In the genomic region with DNA sequence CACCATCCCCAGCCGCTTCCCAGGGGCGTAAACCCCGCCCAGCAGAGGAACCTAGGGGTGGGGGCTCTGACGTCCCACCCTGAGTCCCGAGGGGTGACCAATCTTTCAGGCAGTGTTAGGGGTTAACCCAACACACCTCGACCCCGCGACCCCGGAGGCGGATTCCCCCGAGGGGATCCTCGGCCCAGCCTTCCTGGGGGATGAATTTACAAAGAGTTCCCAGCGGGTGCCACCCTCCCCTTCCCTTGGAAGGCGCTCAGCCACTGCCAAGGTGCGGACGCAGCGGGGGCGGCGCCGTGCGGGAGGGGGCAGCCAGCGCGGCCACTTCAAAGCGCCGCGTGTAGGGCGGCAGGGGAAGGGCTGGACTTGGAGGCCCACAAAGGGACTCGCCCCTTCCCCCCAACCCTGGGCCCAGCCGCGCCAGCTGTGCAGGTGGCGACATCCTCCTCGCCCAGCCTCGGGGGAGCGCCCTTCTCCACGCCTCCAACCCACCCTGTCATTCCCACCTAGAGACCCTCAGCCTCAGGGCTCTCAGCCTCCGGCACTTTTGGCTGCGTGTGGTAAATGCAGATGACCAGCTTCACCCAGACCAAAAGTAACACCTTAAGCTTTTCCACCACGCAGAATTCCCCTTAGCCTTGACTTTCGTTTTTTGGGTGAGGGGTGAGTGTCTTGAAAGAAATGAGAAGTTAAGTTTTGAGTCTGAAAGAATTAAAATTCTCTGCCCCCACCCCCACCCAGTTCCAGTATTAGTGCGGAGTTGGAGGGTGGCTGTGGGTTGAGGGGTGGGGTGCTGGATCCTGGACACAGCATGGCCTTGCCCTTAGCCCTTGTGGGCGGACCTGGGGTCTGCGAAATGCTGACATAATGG, we compare ENCODE assay signal across 8 cellular contexts. TPM values are rescaled to one million over a fixed set of nuclear protein-coding genes. Genes with fewer than 3 reads are reported as not detected.
DNase-seq lines count a peak whose midpoint lies in the region; ATAC-seq and TF ChIP-seq lines count a peak whose summit lies in the region.

No MANE protein-coding gene starts in this region.

- no peaks in the 10 kb centered on the region for H3K79me2 ChIP-seq in SK-N-SH (ENCODE audit: insufficient read depth)

- TF ChIP-seq CTCF in A673 (conservative IDR thresholded peaks at IDR 0.05; ENCODE audit: low read depth, low read length) (no peak), SK-N-SH (IDR thresholded peaks at IDR 0.05) (no peak)

- peaks cover 1% of the 10 kb centered on the region for H3K36me3 Mint-ChIP-seq in activated naive CD4-positive, alpha-beta T cell treated with anti-CD3 and anti-CD28 coated beads for 36 hours (ENCODE audit: low read depth)

- H3K9me3 ChIP-seq in A673 (ENCODE audit: low read depth, low read length, poor library complexity, severe bottlenecking) (no peaks in the 10 kb centered on the region), iPS-18a (ENCODE audit: control insufficient read depth, low read depth, low read length) (no peaks in the 10 kb centered on the region), SK-N-SH (no peaks in the 10 kb centered on the region)

- no peaks in the 10 kb centered on the region for H3K27me3 Mint-ChIP-seq in activated naive CD4-positive, alpha-beta T cell treated with anti-CD3 and anti-CD28 coated beads for 36 hours (ENCODE audit: low read depth)

- H3K9ac ChIP-seq in iPS-18a (ENCODE audit: low read length), result peak overlapping the region; percentile 6
- no peak overlapping the region for H3K9ac ChIP-seq in SK-N-SH

- peaks cover 6% of the 10 kb centered on the region for H3K27me3 ChIP-seq in A673 (replicated peaks; ENCODE audit: insufficient read depth, low read depth, low read length, poor library complexity)
- H3K27me3 ChIP-seq in iPS-18a (ENCODE audit: control insufficient read depth, insufficient read depth, low read length), result peaks cover 16% of the 10 kb centered on the region
- H3K27me3 ChIP-seq in SK-N-SH (ENCODE audit: insufficient read depth), result no peaks in the 10 kb centered on the region

- CTCF ChIA-PET in A673 (lab: Charles Lee) (no interaction called here), SK-N-SH (lab: Yijun Ruan, JAX) (interaction anchor here (3.6 to 3.8 kb wide), 2 partner anchors 31 to 69 kb away, joined by 16 to 25 read pairs; no protein-coding TSS in a partner anchor)
- CTCF ChIA-PET in activated naive CD4-positive, alpha-beta T cell treated with anti-CD3 and anti-CD28 coated beads for 36 hours (lab: Charles Lee), result interaction anchor here (0.8 to 4.1 kb wide), 9 partner anchors 11 to 41 kb away, joined by 3 to 37 read pairs (median 4); no protein-coding TSS in a partner anchor

- H3K27ac Mint-ChIP-seq in activated naive CD4-positive, alpha-beta T cell treated with anti-CD3 and anti-CD28 coated beads for 36 hours, result peak overlapping the region; percentile 97

- no peak overlapping the region for H2AFZ ChIP-seq in SK-N-SH (ENCODE audit: low read depth)

- BruUV-seq in A673 (replicated peaks; lab: Mats Ljungman, UMichigan), result no TSS peak

- peaks cover 5% of the 10 kb centered on the region for H3F3A ChIP-seq in SK-N-SH (replicated peaks; ENCODE audit: insufficient read depth)

- no peaks in the 10 kb centered on the region for H4K20me1 ChIP-seq in SK-N-SH (ENCODE audit: insufficient read depth)

- no peaks in the 10 kb centered on the region for H3K4me1 ChIP-seq in A673 (ENCODE audit: insufficient read depth, low read length, poor library complexity, severe bottlenecking)
- H3K4me1 ChIP-seq in iPS-18a (ENCODE audit: control insufficient read depth, low read depth, low read length), result peaks cover 7% of the 10 kb centered on the region
- H3K4me1 ChIP-seq in SK-N-SH (ENCODE audit: control insufficient read depth in 1 of 2, insufficient read depth in 2 of 2, low read depth in 1 of 2, low read length in 1 of 2), result peaks cover 0 to 4% of the 10 kb centered on the region in 2 experiments; a peak in 1 of 4 replicates

- H3K9me2 ChIP-seq in SK-N-SH, result no peaks in the 10 kb centered on the region

- H3K36me3 ChIP-seq in A673 (ENCODE audit: insufficient read depth, low read length, poor library complexity, severe bottlenecking) (no peaks in the 10 kb centered on the region), iPS-18a (ENCODE audit: control insufficient read depth, low read depth, low read length) (no peaks in the 10 kb centered on the region), SK-N-SH (replicated peaks in 1 of 2; ENCODE audit: control insufficient read depth in 1 of 2, insufficient read depth in 2 of 2, low read length in 1 of 2) (no peaks in the 10 kb centered on the region)

- no peak for TF ChIP-seq EP300 in SK-N-SH (IDR thresholded peaks at IDR 0.05; ENCODE audit: borderline replicate concordance in 1 of 2, low read depth in 1 of 2, low read length in 1 of 2)

- DNase-seq in A673 (ENCODE audit: low spot score), result no peak
- peak; percentile 85 for DNase-seq in activated naive CD4-positive, alpha-beta T cell treated with anti-CD3 and anti-CD28 coated beads for 36 hours
- peak; percentile 30 to 42 for DNase-seq in stimulated activated CD4-positive, alpha-beta T cell treated with anti-CD3 and anti-CD28 coated beads, Interleukin-2, amount 100 ng/mL, for 48 hours
- DNase-seq in SK-N-SH, result no peak
- DNase-seq in NK-92 treated with Interleukin-12 subunit alpha and Interleukin-12 subunit beta, amount 100 ng/mL, for 24 hours (lab: John Stamatoyannopoulos, UW), result no peak

- no peak for TF ChIP-seq RAD21 in SK-N-SH (IDR thresholded peaks at IDR 0.05; ENCODE audit: low read length)

- no peaks in the 10 kb centered on the region for H3K9me3 Mint-ChIP-seq in activated naive CD4-positive, alpha-beta T cell treated with anti-CD3 and anti-CD28 coated beads for 36 hours

- peaks cover 71% of the 10 kb centered on the region for H3K4me1 Mint-ChIP-seq in activated naive CD4-positive, alpha-beta T cell treated with anti-CD3 and anti-CD28 coated beads for 36 hours (ENCODE audit: low read depth)

- 85% methylated on average over 24 of the region's 42 CpGs for WGBS in SK-N-SH (ENCODE audit: low lambda C conversion rate)

- H3K27ac ChIP-seq in A673 (ENCODE audit: low read depth, low read length, poor library complexity, severe bottlenecking), result no peak overlapping the region
- H3K27ac ChIP-seq in iPS-18a (ENCODE audit: low read length), result no peak overlapping the region
- no peak overlapping the region for H3K27ac ChIP-seq in SK-N-SH (ENCODE audit: low read depth in 2 of 2, low read length in 1 of 2)

- POLR2A ChIA-PET in A673 (lab: Charles Lee; ENCODE audit: low non-redundant PET) (no interaction called here), SK-N-SH (lab: Yijun Ruan, JAX) (no interaction called here)

- H3K4me2 ChIP-seq in SK-N-SH, result no peak overlapping the region

- H3K4me3 Mint-ChIP-seq in activated naive CD4-positive, alpha-beta T cell treated with anti-CD3 and anti-CD28 coated beads for 36 hours, result peak overlapping the region; percentile 79

- peak overlapping the region; percentile 16 for H3K4me3 ChIP-seq in A673 (ENCODE audit: low read depth, low read length, poor library complexity, severe bottlenecking)
- H3K4me3 ChIP-seq in iPS-18a (ENCODE audit: low read length), result peak overlapping the region; percentile 56
- no peak overlapping the region for H3K4me3 ChIP-seq in SK-N-SH (ENCODE audit: low read depth in 2 of 2, low read length in 1 of 2)

- intact Hi-C loops in A673 (cut with micrococcal nuclease; ENCODE audit: unreplicated experiment), result no loop called here
- intact Hi-C loops in activated naive CD4-positive, alpha-beta T cell treated with anti-CD3 and anti-CD28 coated beads for 36 hours (cut with micrococcal nuclease), result loop anchor here (1.0 kb wide), 5 partner anchors 8 to 69 kb away; no protein-coding TSS in a partner anchor

- ATAC-seq in GM21825 (IDR thresholded peaks at IDR 0.05; ENCODE audit: unreplicated experiment) (peak; percentile 42), HG02763 (IDR thresholded peaks at IDR 0.05; ENCODE audit: unreplicated experiment) (no peak)

TF ChIP-seq in SK-N-SH, 30 proteins besides CTCF, POLR2A, EP300 and RAD21:
- TF ChIP-seq, protein P1, sequence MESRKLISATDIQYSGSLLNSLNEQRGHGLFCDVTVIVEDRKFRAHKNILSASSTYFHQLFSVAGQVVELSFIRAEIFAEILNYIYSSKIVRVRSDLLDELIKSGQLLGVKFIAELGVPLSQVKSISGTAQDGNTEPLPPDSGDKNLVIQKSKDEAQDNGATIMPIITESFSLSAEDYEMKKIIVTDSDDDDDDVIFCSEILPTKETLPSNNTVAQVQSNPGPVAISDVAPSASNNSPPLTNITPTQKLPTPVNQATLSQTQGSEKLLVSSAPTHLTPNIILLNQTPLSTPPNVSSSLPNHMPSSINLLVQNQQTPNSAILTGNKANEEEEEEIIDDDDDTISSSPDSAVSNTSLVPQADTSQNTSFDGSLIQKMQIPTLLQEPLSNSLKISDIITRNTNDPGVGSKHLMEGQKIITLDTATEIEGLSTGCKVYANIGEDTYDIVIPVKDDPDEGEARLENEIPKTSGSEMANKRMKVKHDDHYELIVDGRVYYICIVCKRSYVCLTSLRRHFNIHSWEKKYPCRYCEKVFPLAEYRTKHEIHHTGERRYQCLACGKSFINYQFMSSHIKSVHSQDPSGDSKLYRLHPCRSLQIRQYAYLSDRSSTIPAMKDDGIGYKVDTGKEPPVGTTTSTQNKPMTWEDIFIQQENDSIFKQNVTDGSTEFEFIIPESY (IDR thresholded peaks at IDR 0.05; ENCODE audit: borderline replicate concordance, low read depth), result no peak
- no peak for TF ChIP-seq SMC3 (IDR thresholded peaks at IDR 0.05; ENCODE audit: low read depth, low read length)
- TF ChIP-seq MEF2A (IDR thresholded peaks at IDR 0.05; ENCODE audit: borderline replicate concordance, low read depth), result no peak
- no peak for TF ChIP-seq TAF1 (IDR thresholded peaks at IDR 0.05; ENCODE audit: borderline replicate concordance, low read depth, low read length)
- TF ChIP-seq, protein P2, sequence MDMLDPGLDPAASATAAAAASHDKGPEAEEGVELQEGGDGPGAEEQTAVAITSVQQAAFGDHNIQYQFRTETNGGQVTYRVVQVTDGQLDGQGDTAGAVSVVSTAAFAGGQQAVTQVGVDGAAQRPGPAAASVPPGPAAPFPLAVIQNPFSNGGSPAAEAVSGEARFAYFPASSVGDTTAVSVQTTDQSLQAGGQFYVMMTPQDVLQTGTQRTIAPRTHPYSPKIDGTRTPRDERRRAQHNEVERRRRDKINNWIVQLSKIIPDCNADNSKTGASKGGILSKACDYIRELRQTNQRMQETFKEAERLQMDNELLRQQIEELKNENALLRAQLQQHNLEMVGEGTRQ (IDR thresholded peaks at IDR 0.05; ENCODE audit: borderline replicate concordance, low read depth, low read length), result no peak
- TF ChIP-seq RXRA (IDR thresholded peaks at IDR 0.05; ENCODE audit: borderline replicate concordance, low read depth), result no peak

RNA-seq across cellular contexts. Expression of a gene that starts 43.3 kb away (rescaled TPM):
- 2.4 and 3.3 TPM in 2 replicates for total RNA-seq in A673 (2021)
- total RNA-seq in activated naive CD4-positive, alpha-beta T cell treated with anti-CD3 and anti-CD28 coated beads for 36 hours, result 10 to 100 TPM; 87.9 to 92.3 TPM
- polyA plus RNA-seq in SK-N-SH (2012; rRNA removed), result 2.3 and 2.7 TPM in 2 replicates
- 1.9 and 2.9 TPM in 2 replicates for polyA plus RNA-seq in SK-N-SH (2012; cell fraction: cytosol; rRNA removed)
- polyA plus RNA-seq in SK-N-SH (2012; cell fraction: nucleus; rRNA removed), result 4.0 and 4.4 TPM in 2 replicates

Comparison
In these comparisons a context has a peak if more than half of its experiments do, and no peak if none do; other contexts are left out.
1. DNase-seq: peak in activated naive CD4-positive, alpha-beta T cell treated with anti-CD3 and anti-CD28 coated beads for 36 hours (single experiment) and stimulated activated CD4-positive, alpha-beta T cell treated with anti-CD3 and anti-CD28 coated beads, Interleukin-2, amount 100 ng/mL, for 48 hours (2 of 2); none in A673 (single experiment), SK-N-SH (single experiment) and NK-92 treated with Interleukin-12 subunit alpha and Interleukin-12 subunit beta, amount 100 ng/mL, for 24 hours (single experiment).
2. H3K4me3 ChIP-seq: peak in A673 (single experiment) and iPS-18a (single experiment); none in SK-N-SH (0 of 2).
3. RNA of a gene that starts 43.3 kb away (total RNA-seq): 87.9 to 92.3 TPM in activated naive CD4-positive, alpha-beta T cell treated with anti-CD3 and anti-CD28 coated beads for 36 hours; 2.4 to 3.3 TPM in A673; every median in the first group is over 10 times any median in the second.